18 cellular contexts compared by ENCODE assay signal in genomic region chr12:70831538-70831937, GRCh38.
DNase-seq lines count a peak whose midpoint lies in the region; FAIRE-seq and TF ChIP-seq lines count a peak whose summit lies in the region.
"Had no signal": no experiment of that assay in that cellular context is flagged by ENCODE, and none has a peak within 500 bp of the region (broad histone marks: within the 10 kb centered on the region; RNA-seq: fewer than 3 reads in every experiment).

No MANE protein-coding gene starts in this region.

- no TSS peak for BruUV-seq in Caco-2 (replicated peaks; lab: Mats Ljungman, UMichigan)

- H3K4me1 ChIP-seq in Caco-2: peaks cover 16% of the 10 kb centered on the region
- H3K4me1 ChIP-seq in endodermal cell (ENCODE audit: control insufficient read depth, insufficient read depth, low read length): peaks cover 3% of the 10 kb centered on the region
- H3K4me1 ChIP-seq: adrenal gland, esophagus squamous epithelium had no signal

- H3K36me3 Mint-ChIP-seq in Caco-2 (ENCODE audit: insufficient read depth, unreplicated experiment) (no peaks in the 10 kb centered on the region), endodermal cell (ENCODE audit: low read depth) (no peaks in the 10 kb centered on the region)
- H3K36me3 Mint-ChIP-seq: stimulated activated naive B cell treated with anti-CD40 and anti-IgM and Interleukin-4, amounts not matched to agents 10 μg/mL and 1 μg/mL and 100 μg/mL, for 72 hours; type B pancreatic cell had no signal

- H3K9me3 Mint-ChIP-seq in Caco-2 (ENCODE audit: unreplicated experiment) (peaks cover 15% of the 10 kb centered on the region), endodermal cell (no peaks in the 10 kb centered on the region)
- H3K9me3 Mint-ChIP-seq: activated CD8-positive, alpha-beta T cell treated with anti-CD3 and anti-CD28 coated beads for 36 hours; activated T-helper 1 cell treated with anti-CD3 and anti-CD28 coated beads, Interleukin-12 subunit alpha, Interleukin-12 subunit beta, Interleukin-2, Interleukin-4 antibody, amounts not matched to agents 30 ng/mL and 10 ng/mL and 1 ng/mL, durations not matched to agents 14 hours and 24 hours and 36 hours; type B pancreatic cell had no signal

- H3K4me3 Mint-ChIP-seq in Caco-2 (ENCODE audit: unreplicated experiment): no peak overlapping the region
- H3K4me3 Mint-ChIP-seq in endodermal cell: no peak overlapping the region
- H3K4me3 Mint-ChIP-seq: activated CD8-positive, alpha-beta T cell treated with anti-CD3 and anti-CD28 coated beads for 36 hours; activated T-helper 1 cell treated with anti-CD3 and anti-CD28 coated beads, Interleukin-12 subunit alpha, Interleukin-12 subunit beta, Interleukin-2, Interleukin-4 antibody, amounts not matched to agents 30 ng/mL and 10 ng/mL and 1 ng/mL, durations not matched to agents 14 hours and 24 hours and 36 hours; stimulated activated naive B cell treated with anti-CD40 and anti-IgM and Interleukin-4, amounts not matched to agents 10 μg/mL and 1 μg/mL and 100 μg/mL, for 72 hours; type B pancreatic cell had no signal

- H3K9me3 ChIP-seq in Caco-2: no peaks in the 10 kb centered on the region
- no peaks in the 10 kb centered on the region for H3K9me3 ChIP-seq in endodermal cell (ENCODE audit: control insufficient read depth, low read length)
- H3K9me3 ChIP-seq: adrenal gland, esophagus squamous epithelium had no signal

- no peak overlapping the region for H3K9ac ChIP-seq in endodermal cell (ENCODE audit: extremely low read depth, low read length, poor library complexity, severe bottlenecking)

- H3K4me3 ChIP-seq in bronchial epithelial cell (ENCODE audit: low read depth, low read length) (no peak overlapping the region), Caco-2 (ENCODE audit: low read depth, low read length) (no peak overlapping the region), endodermal cell (ENCODE audit: low read length) (no peak overlapping the region)
- H3K4me3 ChIP-seq: adrenal gland, esophagus squamous epithelium had no signal

- H3K27me3 Mint-ChIP-seq in Caco-2 (ENCODE audit: insufficient read depth, unreplicated experiment): no peaks in the 10 kb centered on the region
- H3K27me3 Mint-ChIP-seq in endodermal cell (ENCODE audit: insufficient read depth): peaks cover 5% of the 10 kb centered on the region

- H3K27ac ChIP-seq in endodermal cell (ENCODE audit: low read depth, low read length): no peak overlapping the region
- H3K27ac ChIP-seq: adrenal gland, esophagus squamous epithelium had no signal

- no peaks in the 10 kb centered on the region for H3K36me3 ChIP-seq in bronchial epithelial cell (ENCODE audit: control insufficient read depth, insufficient read depth, low read length)
- no peaks in the 10 kb centered on the region for H3K36me3 ChIP-seq in Caco-2 (ENCODE audit: control insufficient read depth, insufficient read depth, low read length)
- H3K36me3 ChIP-seq in endodermal cell (ENCODE audit: control insufficient read depth, insufficient read depth, low read length): no peaks in the 10 kb centered on the region
- H3K36me3 ChIP-seq: adrenal gland, esophagus squamous epithelium had no signal

- peak; percentile 28 for FAIRE-seq in bronchial epithelial cell (lab: Jason Lieb, UNC)
- FAIRE-seq: GM18507 had no signal

- peaks cover 25% of the 10 kb centered on the region for H3K4me1 Mint-ChIP-seq in Caco-2 (ENCODE audit: low read depth, unreplicated experiment)
- H3K4me1 Mint-ChIP-seq in endodermal cell: peaks cover 15% of the 10 kb centered on the region
- H3K4me1 Mint-ChIP-seq: stimulated activated naive B cell treated with anti-CD40 and anti-IgM and Interleukin-4, amounts not matched to agents 10 μg/mL and 1 μg/mL and 100 μg/mL, for 72 hours had no signal

- WGBS in endodermal cell (ENCODE audit: insufficient coverage in 1 of 2, insufficient read length in 1 of 2), 2 experiments: 83 to 94% methylated on average over 2 of the region's 2 CpGs

- no peak overlapping the region for H3K27ac Mint-ChIP-seq in Caco-2 (ENCODE audit: unreplicated experiment)
- H3K27ac Mint-ChIP-seq in endodermal cell: no peak overlapping the region
- H3K27ac Mint-ChIP-seq: activated CD8-positive, alpha-beta T cell treated with anti-CD3 and anti-CD28 coated beads for 36 hours; activated T-helper 1 cell treated with anti-CD3 and anti-CD28 coated beads, Interleukin-12 subunit alpha, Interleukin-12 subunit beta, Interleukin-2, Interleukin-4 antibody, amounts not matched to agents 30 ng/mL and 10 ng/mL and 1 ng/mL, durations not matched to agents 14 hours and 24 hours and 36 hours; stimulated activated naive B cell treated with anti-CD40 and anti-IgM and Interleukin-4, amounts not matched to agents 10 μg/mL and 1 μg/mL and 100 μg/mL, for 72 hours; type B pancreatic cell had no signal

- CTCF ChIA-PET in Caco-2 (lab: Charles Lee): interaction anchor here (0.8 to 0.9 kb wide), 2 partner anchors 18 to 19 kb away, joined by 3 to 4 read pairs; no protein-coding TSS in a partner anchor

- no peak for TF ChIP-seq CTCF in bronchial epithelial cell (IDR thresholded peaks at IDR 0.05; ENCODE audit: insufficient read depth, low read length, severe bottlenecking)
- TF ChIP-seq CTCF in Caco-2 (IDR thresholded peaks at IDR 0.05; ENCODE audit: insufficient read depth in 1 of 2, low read depth in 1 of 2, low read length in 1 of 2, severe bottlenecking in 1 of 2, unreplicated experiment in 1 of 2): no peak
- no peak for TF ChIP-seq CTCF in endodermal cell (conservative IDR thresholded peaks at IDR 0.05)

- POLR2A ChIA-PET in Caco-2 (lab: Charles Lee): no interaction called here

- DNase-seq in EH (ENCODE audit: low read depth): peak; percentile 5
- peak; percentile 34 to 85 for DNase-seq in NCI-H524 (lab: John Stamatoyannopoulos, UW)
- peak; percentile 68 for DNase-seq in bronchial epithelial cell (ENCODE audit: low read depth)
- DNase-seq in middle frontal gyrus (ENCODE audit: extremely low spot score, low spot score): peak; percentile 33
- no peak for DNase-seq in hepatic stellate cell (ENCODE audit: low spot score)
- DNase-seq in Caco-2: no peak
- DNase-seq in cardiac septum (ENCODE audit: low spot score): no peak
- DNase-seq in endodermal cell: no peak
- DNase-seq: activated CD8-positive, alpha-beta T cell treated with anti-CD3 and anti-CD28 coated beads for 36 hours; adrenal gland; dermis blood vessel endothelial cell; esophagus squamous epithelium; NCI-H1417 treated with DMSO at 0.1 percent for 48 hours; NCI-H2227 treated with DMSO at 0.1 percent for 48 hours; stimulated activated naive B cell treated with anti-CD40 and anti-IgM and Interleukin-4, amounts not matched to agents 10 μg/mL and 1 μg/mL and 100 μg/mL, for 72 hours had no signal

- H3K27me3 ChIP-seq in bronchial epithelial cell (ENCODE audit: control insufficient read depth, insufficient read depth, low read length): no peaks in the 10 kb centered on the region
- no peaks in the 10 kb centered on the region for H3K27me3 ChIP-seq in Caco-2 (replicated peaks; ENCODE audit: control insufficient read depth, insufficient read depth, low read length)
- H3K27me3 ChIP-seq in endodermal cell (ENCODE audit: control insufficient read depth, insufficient read depth, low read length, poor library complexity, severe bottlenecking): no peaks in the 10 kb centered on the region
- H3K27me3 ChIP-seq: adrenal gland, esophagus squamous epithelium had no signal

- intact Hi-C loops in Caco-2 (cut with micrococcal nuclease; ENCODE audit: unreplicated experiment): no loop called here
- intact Hi-C loops in cardiac septum (cut with DNase I): no loop called here

Comparison
In these comparisons a context has a peak if more than half of its experiments do, and no peak if none do; other contexts are left out.
1. DNase-seq: peak in EH (single experiment), NCI-H524 (2 of 2), bronchial epithelial cell (single experiment) and middle frontal gyrus (single experiment); none in hepatic stellate cell (single experiment), Caco-2 (0 of 2), cardiac septum (single experiment) and endodermal cell (single experiment).